1 cellular context compared by ENCODE assay signal in the genomic region with DNA sequence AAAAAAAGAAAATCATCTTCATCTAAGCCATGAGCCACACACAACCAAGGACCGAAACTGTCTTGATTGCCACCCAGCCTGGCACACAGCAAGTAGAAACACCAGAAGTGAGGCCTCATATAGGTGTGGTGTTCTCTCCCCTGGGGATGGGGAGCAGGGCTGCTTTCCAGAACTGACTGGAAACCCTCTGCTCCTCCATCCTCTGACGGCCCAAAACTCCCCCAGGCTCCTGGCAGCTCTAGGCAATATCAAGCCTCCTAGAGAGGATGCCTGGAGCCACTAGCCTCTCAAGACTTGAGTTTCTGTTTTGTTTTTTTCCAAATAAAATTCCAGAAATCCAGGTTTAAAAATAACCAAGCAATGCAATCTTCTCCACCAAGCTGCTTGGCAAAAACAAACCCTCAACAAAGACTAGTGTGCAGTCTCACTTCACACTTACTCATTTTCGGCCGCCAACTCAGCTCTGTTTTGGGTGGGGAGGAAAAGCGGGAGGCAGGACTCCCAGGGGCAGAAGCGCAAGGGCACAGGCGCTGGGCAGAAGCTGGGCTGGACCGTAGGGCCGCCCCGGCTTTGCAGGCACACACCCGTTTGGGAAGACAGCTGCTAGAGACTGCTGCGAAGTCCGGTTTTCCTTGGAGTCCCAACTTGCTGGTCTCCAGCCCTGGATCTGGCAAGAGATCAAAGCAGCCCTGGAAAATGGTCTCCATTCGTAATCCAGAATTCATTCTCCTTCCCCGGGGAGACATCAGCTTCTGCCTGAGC.
TF ChIP-seq lines count a peak whose summit lies in the region.

No MANE protein-coding gene starts in this region.

TF ChIP-seq in GM23338, 12 proteins besides CTCF, POLR2A, EP300 and RAD21:
- TF ChIP-seq, protein P1, sequence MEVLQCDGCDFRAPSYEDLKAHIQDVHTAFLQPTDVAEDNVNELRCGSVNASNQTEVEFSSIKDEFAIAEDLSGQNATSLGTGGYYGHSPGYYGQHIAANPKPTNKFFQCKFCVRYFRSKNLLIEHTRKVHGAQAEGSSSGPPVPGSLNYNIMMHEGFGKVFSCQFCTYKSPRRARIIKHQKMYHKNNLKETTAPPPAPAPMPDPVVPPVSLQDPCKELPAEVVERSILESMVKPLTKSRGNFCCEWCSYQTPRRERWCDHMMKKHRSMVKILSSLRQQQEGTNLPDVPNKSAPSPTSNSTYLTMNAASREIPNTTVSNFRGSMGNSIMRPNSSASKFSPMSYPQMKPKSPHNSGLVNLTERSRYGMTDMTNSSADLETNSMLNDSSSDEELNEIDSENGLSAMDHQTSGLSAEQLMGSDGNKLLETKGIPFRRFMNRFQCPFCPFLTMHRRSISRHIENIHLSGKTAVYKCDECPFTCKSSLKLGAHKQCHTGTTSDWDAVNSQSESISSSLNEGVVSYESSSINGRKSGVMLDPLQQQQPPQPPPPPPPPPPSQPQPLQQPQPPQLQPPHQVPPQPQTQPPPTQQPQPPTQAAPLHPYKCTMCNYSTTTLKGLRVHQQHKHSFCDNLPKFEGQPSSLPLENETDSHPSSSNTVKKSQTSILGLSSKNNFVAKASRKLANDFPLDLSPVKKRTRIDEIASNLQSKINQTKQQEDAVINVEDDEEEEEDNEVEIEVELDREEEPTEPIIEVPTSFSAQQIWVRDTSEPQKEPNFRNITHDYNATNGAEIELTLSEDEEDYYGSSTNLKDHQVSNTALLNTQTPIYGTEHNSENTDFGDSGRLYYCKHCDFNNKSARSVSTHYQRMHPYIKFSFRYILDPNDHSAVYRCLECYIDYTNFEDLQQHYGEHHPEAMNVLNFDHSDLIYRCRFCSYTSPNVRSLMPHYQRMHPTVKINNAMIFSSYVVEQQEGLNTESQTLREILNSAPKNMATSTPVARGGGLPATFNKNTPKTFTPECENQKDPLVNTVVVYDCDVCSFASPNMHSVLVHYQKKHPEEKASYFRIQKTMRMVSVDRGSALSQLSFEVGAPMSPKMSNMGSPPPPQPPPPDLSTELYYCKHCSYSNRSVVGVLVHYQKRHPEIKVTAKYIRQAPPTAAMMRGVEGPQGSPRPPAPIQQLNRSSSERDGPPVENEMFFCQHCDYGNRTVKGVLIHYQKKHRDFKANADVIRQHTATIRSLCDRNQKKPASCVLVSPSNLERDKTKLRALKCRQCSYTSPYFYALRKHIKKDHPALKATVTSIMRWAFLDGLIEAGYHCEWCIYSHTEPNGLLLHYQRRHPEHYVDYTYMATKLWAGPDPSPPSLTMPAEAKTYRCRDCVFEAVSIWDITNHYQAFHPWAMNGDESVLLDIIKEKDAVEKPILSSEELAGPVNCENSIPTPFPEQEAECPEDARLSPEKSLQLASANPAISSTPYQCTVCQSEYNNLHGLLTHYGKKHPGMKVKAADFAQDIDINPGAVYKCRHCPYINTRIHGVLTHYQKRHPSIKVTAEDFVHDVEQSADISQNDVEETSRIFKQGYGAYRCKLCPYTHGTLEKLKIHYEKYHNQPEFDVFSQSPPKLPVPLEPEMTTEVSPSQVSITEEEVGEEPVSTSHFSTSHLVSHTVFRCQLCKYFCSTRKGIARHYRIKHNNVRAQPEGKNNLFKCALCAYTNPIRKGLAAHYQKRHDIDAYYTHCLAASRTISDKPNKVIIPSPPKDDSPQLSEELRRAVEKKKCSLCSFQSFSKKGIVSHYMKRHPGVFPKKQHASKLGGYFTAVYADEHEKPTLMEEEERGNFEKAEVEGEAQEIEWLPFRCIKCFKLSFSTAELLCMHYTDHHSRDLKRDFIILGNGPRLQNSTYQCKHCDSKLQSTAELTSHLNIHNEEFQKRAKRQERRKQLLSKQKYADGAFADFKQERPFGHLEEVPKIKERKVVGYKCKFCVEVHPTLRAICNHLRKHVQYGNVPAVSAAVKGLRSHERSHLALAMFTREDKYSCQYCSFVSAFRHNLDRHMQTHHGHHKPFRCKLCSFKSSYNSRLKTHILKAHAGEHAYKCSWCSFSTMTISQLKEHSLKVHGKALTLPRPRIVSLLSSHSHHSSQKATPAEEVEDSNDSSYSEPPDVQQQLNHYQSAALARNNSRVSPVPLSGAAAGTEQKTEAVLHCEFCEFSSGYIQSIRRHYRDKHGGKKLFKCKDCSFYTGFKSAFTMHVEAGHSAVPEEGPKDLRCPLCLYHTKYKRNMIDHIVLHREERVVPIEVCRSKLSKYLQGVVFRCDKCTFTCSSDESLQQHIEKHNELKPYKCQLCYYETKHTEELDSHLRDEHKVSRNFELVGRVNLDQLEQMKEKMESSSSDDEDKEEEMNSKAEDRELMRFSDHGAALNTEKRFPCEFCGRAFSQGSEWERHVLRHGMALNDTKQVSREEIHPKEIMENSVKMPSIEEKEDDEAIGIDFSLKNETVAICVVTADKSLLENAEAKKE (CRISPR knock-in tag; IDR thresholded peaks at IDR 0.05) = no peak
- TF ChIP-seq CREB1 (CRISPR knock-in tag; IDR thresholded peaks at IDR 0.05; ENCODE audit: low read depth) (no peak), NANOG (IDR thresholded peaks at IDR 0.05; ENCODE audit: borderline replicate concordance) (no peak), EZH2 (IDR thresholded peaks at IDR 0.05; ENCODE audit: low read depth, unreplicated experiment) (no peak)
- TF ChIP-seq, protein P2, sequence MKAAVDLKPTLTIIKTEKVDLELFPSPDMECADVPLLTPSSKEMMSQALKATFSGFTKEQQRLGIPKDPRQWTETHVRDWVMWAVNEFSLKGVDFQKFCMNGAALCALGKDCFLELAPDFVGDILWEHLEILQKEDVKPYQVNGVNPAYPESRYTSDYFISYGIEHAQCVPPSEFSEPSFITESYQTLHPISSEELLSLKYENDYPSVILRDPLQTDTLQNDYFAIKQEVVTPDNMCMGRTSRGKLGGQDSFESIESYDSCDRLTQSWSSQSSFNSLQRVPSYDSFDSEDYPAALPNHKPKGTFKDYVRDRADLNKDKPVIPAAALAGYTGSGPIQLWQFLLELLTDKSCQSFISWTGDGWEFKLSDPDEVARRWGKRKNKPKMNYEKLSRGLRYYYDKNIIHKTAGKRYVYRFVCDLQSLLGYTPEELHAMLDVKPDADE (IDR thresholded peaks at IDR 0.05) = no peak
- TF ChIP-seq, protein P3, sequence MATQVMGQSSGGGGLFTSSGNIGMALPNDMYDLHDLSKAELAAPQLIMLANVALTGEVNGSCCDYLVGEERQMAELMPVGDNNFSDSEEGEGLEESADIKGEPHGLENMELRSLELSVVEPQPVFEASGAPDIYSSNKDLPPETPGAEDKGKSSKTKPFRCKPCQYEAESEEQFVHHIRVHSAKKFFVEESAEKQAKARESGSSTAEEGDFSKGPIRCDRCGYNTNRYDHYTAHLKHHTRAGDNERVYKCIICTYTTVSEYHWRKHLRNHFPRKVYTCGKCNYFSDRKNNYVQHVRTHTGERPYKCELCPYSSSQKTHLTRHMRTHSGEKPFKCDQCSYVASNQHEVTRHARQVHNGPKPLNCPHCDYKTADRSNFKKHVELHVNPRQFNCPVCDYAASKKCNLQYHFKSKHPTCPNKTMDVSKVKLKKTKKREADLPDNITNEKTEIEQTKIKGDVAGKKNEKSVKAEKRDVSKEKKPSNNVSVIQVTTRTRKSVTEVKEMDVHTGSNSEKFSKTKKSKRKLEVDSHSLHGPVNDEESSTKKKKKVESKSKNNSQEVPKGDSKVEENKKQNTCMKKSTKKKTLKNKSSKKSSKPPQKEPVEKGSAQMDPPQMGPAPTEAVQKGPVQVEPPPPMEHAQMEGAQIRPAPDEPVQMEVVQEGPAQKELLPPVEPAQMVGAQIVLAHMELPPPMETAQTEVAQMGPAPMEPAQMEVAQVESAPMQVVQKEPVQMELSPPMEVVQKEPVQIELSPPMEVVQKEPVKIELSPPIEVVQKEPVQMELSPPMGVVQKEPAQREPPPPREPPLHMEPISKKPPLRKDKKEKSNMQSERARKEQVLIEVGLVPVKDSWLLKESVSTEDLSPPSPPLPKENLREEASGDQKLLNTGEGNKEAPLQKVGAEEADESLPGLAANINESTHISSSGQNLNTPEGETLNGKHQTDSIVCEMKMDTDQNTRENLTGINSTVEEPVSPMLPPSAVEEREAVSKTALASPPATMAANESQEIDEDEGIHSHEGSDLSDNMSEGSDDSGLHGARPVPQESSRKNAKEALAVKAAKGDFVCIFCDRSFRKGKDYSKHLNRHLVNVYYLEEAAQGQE (IDR thresholded peaks at IDR 0.05; ENCODE audit: unreplicated experiment) = no peak
